In the genomic region with DNA sequence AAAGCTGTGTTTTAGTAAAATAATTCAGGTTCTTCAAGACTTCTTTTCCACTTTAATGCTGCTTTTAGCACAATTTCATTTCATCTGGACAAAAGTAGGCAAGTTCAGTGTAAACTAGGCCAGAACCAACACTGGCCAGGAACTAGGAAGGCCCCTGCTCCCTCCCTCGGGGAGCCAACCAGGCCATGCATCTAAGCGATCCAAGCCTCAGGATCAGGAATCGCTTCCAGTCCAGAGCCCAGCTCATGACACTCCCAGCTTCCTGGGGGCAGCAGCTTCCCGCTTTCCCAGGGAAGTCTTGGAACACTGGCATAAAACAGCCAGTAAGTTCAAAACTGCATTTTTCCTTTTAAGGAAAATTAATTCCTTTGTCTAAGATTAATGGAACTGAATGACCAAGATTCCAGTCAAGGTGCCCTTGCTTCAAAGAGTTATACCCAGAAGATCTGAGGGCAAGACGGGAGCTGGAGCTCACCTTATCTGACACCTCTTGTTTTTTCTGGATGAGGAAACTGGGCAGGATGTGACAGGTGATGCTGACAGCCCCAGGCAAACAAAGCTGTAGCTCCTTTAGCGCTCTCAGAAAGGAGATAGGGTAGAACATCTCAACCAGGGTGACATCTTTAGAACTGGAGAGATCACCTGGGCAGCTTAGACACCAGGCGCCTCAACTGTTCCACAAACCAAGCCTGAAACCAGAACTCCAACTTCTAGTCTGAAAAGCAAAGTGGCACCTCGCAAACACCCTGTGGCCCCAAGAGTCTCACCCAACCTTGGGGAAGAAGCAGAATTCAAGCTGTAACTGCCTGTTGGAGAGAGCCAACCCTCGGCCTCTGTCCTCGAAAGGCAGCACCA, we compare ENCODE assay signal across 12 cellular contexts.
A peak's percentile ranks its signal among the peaks of the same experiment; 100 is the strongest.
DNase-seq lines count a peak whose midpoint lies in the region; ATAC-seq lines count a peak whose summit lies in the region.
"Had no signal": no experiment of that assay in that cellular context is flagged by ENCODE, and none has a peak within 500 bp of the region (broad histone marks: within the 10 kb centered on the region; RNA-seq: fewer than 3 reads in every experiment).

No MANE protein-coding gene starts in this region.

- H3K4me3 ChIP-seq in mesenchymal stem cell (ENCODE audit: insufficient read depth in 1 of 2, low read depth in 1 of 2, low read length in 2 of 2) (no peak overlapping the region), thymus (ENCODE audit: low read length) (no peak overlapping the region)
- H3K4me3 ChIP-seq: A549 had no signal

- H3K4me2 ChIP-seq in mesenchymal stem cell (ENCODE audit: low read length, poor library complexity, severe bottlenecking): no peak overlapping the region
- H3K4me2 ChIP-seq: A549 had no signal

- peaks cover 78% of the 10 kb centered on the region for H3K4me1 Mint-ChIP-seq in activated CD4-positive, alpha-beta T cell treated with anti-CD3 and anti-CD28 coated beads, Interleukin-2, amount 10 ng/mL, durations not matched to agents 7 days and 5 days
- H3K4me1 Mint-ChIP-seq in activated CD8-positive, alpha-beta T cell treated with anti-CD3 and anti-CD28 coated beads, Interleukin-2, amount 10 ng/mL, durations not matched to agents 7 days and 5 days (ENCODE audit: low read depth): peaks cover 70% of the 10 kb centered on the region

- no peak overlapping the region for H3K23ac ChIP-seq in mesenchymal stem cell (ENCODE audit: low read length in 2 of 2)

- peak overlapping the region; percentile 72 for H3K27ac Mint-ChIP-seq in activated CD4-positive, alpha-beta T cell treated with anti-CD3 and anti-CD28 coated beads, Interleukin-2, amount 10 ng/mL, durations not matched to agents 7 days and 5 days
- H3K27ac Mint-ChIP-seq in activated CD8-positive, alpha-beta T cell treated with anti-CD3 and anti-CD28 coated beads, Interleukin-2, amount 10 ng/mL, durations not matched to agents 7 days and 5 days: peak overlapping the region; percentile 46

- H3K4ac ChIP-seq in mesenchymal stem cell (ENCODE audit: low read depth in 1 of 2, low read length in 2 of 2): no peak overlapping the region

- WGBS in mesenchymal stem cell: 97% methylated on average over 9 of the region's 10 CpGs
- WGBS in thymus: 94% methylated on average over 10 of the region's 10 CpGs

- H3K36me3 ChIP-seq in mesenchymal stem cell (ENCODE audit: control insufficient read depth in 1 of 2, insufficient read depth in 2 of 2, low read depth in 1 of 2, low read length in 2 of 2) (peaks cover 3 to 12% of the 10 kb centered on the region in 2 experiments), thymus (ENCODE audit: control insufficient read depth, insufficient read depth) (no peaks in the 10 kb centered on the region)

- no peak overlapping the region for H3K18ac ChIP-seq in mesenchymal stem cell (ENCODE audit: low read depth in 1 of 2, low read length in 2 of 2)

- H2AFZ ChIP-seq in mesenchymal stem cell (ENCODE audit: low read depth, low read length): no peak overlapping the region

- H2BK15ac ChIP-seq in mesenchymal stem cell (ENCODE audit: low read depth, poor library complexity, severe bottlenecking): no peak overlapping the region

- H2BK5ac ChIP-seq in mesenchymal stem cell (ENCODE audit: low read depth, low read length, poor library complexity, severe bottlenecking): no peak overlapping the region

- no peaks in the 10 kb centered on the region for H3K9me3 ChIP-seq in mesenchymal stem cell (ENCODE audit: control insufficient read depth, low read length)
- H3K9me3 ChIP-seq in thymus (ENCODE audit: control insufficient read depth): no peaks in the 10 kb centered on the region
- H3K9me3 ChIP-seq: A549 had no signal

- peaks cover 11% of the 10 kb centered on the region for H3K79me1 ChIP-seq in mesenchymal stem cell (replicated peaks; ENCODE audit: low read length, poor library complexity, severe bottlenecking)

- no peak overlapping the region for H4K8ac ChIP-seq in mesenchymal stem cell (ENCODE audit: low read length)

- CTCF ChIA-PET in activated CD4-positive, alpha-beta T cell treated with anti-CD3 and anti-CD28 coated beads, Interleukin-2, amount 10 ng/mL, durations not matched to agents 7 days and 5 days (lab: Charles Lee): interaction anchor here (0.7 to 2.0 kb wide), 7 partner anchors 9 to 76 kb away, joined by 3 to 14 read pairs (median 6); a partner anchor contains a TSS
- CTCF ChIA-PET in activated CD8-positive, alpha-beta T cell treated with anti-CD3 and anti-CD28 coated beads, Interleukin-2, amount 10 ng/mL, durations not matched to agents 7 days and 5 days (lab: Charles Lee): interaction anchor here (0.8 to 3.5 kb wide), 8 partner anchors 9 to 116 kb away, joined by 3 to 20 read pairs (median 5); a partner anchor contains a TSS

- H3K4me3 Mint-ChIP-seq in activated CD4-positive, alpha-beta T cell treated with anti-CD3 and anti-CD28 coated beads, Interleukin-2, amount 10 ng/mL, durations not matched to agents 7 days and 5 days: no peak overlapping the region
- H3K4me3 Mint-ChIP-seq in activated CD8-positive, alpha-beta T cell treated with anti-CD3 and anti-CD28 coated beads, Interleukin-2, amount 10 ng/mL, durations not matched to agents 7 days and 5 days: no peak overlapping the region

- H3K9ac ChIP-seq in mesenchymal stem cell (ENCODE audit: low read length): peak overlapping the region; percentile 20

- H3K4me1 ChIP-seq in mesenchymal stem cell (ENCODE audit: control insufficient read depth, insufficient read depth, low read depth, low read length): peaks cover 43% of the 10 kb centered on the region
- H3K4me1 ChIP-seq in thymus (ENCODE audit: control insufficient read depth, insufficient read depth, low read length): peaks cover 22% of the 10 kb centered on the region

- H2BK12ac ChIP-seq in mesenchymal stem cell (ENCODE audit: low read length in 2 of 2): no peak overlapping the region

- DNase-seq in activated CD4-positive, alpha-beta T cell treated with anti-CD3 and anti-CD28 coated beads, Interleukin-2, amount 10 ng/mL, durations not matched to agents 7 days and 5 days: no peak
- no peak for DNase-seq in activated CD4-positive, alpha-beta T cell treated with anti-CD3 and anti-CD28 coated beads, Interleukin-2, amount 50 U/mL, for 1 hour
- no peak for DNase-seq in activated CD8-positive, alpha-beta T cell treated with anti-CD3 and anti-CD28 coated beads, Interleukin-2, amount 10 ng/mL, durations not matched to agents 7 days and 5 days
- DNase-seq in mesenchymal stem cell (no peak), SHP77 treated with DMSO at 0.1 percent for 48 hours (lab: John Stamatoyannopoulos, UW) (no peak)
- no peak for DNase-seq in stimulated activated CD4-positive, alpha-beta T cell treated with anti-CD3 and anti-CD28 coated beads, Interleukin-4, amount 100 ng/mL, for 24 hours
- DNase-seq: activated gamma-delta T cell, DMS79 treated with DMSO at 0.1 percent for 48 hours, SHP77 had no signal

- H3K14ac ChIP-seq in mesenchymal stem cell (ENCODE audit: low read length in 2 of 2): no peak overlapping the region

- H3K27me3 Mint-ChIP-seq in activated CD4-positive, alpha-beta T cell treated with anti-CD3 and anti-CD28 coated beads, Interleukin-2, amount 10 ng/mL, durations not matched to agents 7 days and 5 days: no peaks in the 10 kb centered on the region
- H3K27me3 Mint-ChIP-seq in activated CD8-positive, alpha-beta T cell treated with anti-CD3 and anti-CD28 coated beads, Interleukin-2, amount 10 ng/mL, durations not matched to agents 7 days and 5 days (ENCODE audit: low read depth): no peaks in the 10 kb centered on the region

- H3K27me3 ChIP-seq in mesenchymal stem cell (ENCODE audit: control insufficient read depth in 1 of 2, insufficient read depth in 1 of 2, low read length in 2 of 2) (no peaks in the 10 kb centered on the region), thymus (ENCODE audit: control insufficient read depth, insufficient read depth) (no peaks in the 10 kb centered on the region)

- no peaks in the 10 kb centered on the region for H3K9me3 Mint-ChIP-seq in activated CD4-positive, alpha-beta T cell treated with anti-CD3 and anti-CD28 coated beads, Interleukin-2, amount 10 ng/mL, durations not matched to agents 7 days and 5 days
- H3K9me3 Mint-ChIP-seq in activated CD8-positive, alpha-beta T cell treated with anti-CD3 and anti-CD28 coated beads, Interleukin-2, amount 10 ng/mL, durations not matched to agents 7 days and 5 days (ENCODE audit: insufficient read depth): no peaks in the 10 kb centered on the region

- H4K91ac ChIP-seq in mesenchymal stem cell (ENCODE audit: low read length): no peak overlapping the region

- no peak for ATAC-seq in activated CD8-positive, alpha-beta T cell treated with anti-CD3 and anti-CD28 coated beads, Interleukin-2, amount 10 ng/mL, durations not matched to agents 7 days and 5 days
- no peak for ATAC-seq in GM18502 (IDR thresholded peaks at IDR 0.05; ENCODE audit: poor library complexity, unreplicated experiment)
- ATAC-seq: A549 had no signal

- H2BK120ac ChIP-seq in mesenchymal stem cell (ENCODE audit: low read depth, low read length): no peak overlapping the region

- H2AK5ac ChIP-seq in mesenchymal stem cell (ENCODE audit: low read length, severe bottlenecking): peak overlapping the region; percentile 31

- H3K27ac ChIP-seq in mesenchymal stem cell (ENCODE audit: low read length, poor library complexity, severe bottlenecking): no peak overlapping the region
- H3K27ac ChIP-seq in thymus (ENCODE audit: low read depth): peak overlapping the region; percentile 56
- H3K27ac ChIP-seq: A549 had no signal

- POLR2A ChIA-PET in activated CD4-positive, alpha-beta T cell treated with anti-CD3 and anti-CD28 coated beads, Interleukin-2, amount 10 ng/mL, durations not matched to agents 7 days and 5 days (lab: Charles Lee): interaction anchor here (0.9 to 1.0 kb wide), 2 partner anchors 13 to 14 kb away, joined by 8 to 12 read pairs; no protein-coding TSS in a partner anchor
- POLR2A ChIA-PET in activated CD8-positive, alpha-beta T cell treated with anti-CD3 and anti-CD28 coated beads, Interleukin-2, amount 10 ng/mL, durations not matched to agents 7 days and 5 days (lab: Charles Lee): interaction anchor here (0.5 to 3.4 kb wide), 8 partner anchors 9 to 1164 kb away, joined by 3 to 20 read pairs (median 3); a partner anchor contains a TSS

- peaks cover 5% of the 10 kb centered on the region for H3K36me3 Mint-ChIP-seq in activated CD4-positive, alpha-beta T cell treated with anti-CD3 and anti-CD28 coated beads, Interleukin-2, amount 10 ng/mL, durations not matched to agents 7 days and 5 days (ENCODE audit: low read depth)
- H3K36me3 Mint-ChIP-seq in activated CD8-positive, alpha-beta T cell treated with anti-CD3 and anti-CD28 coated beads, Interleukin-2, amount 10 ng/mL, durations not matched to agents 7 days and 5 days (ENCODE audit: low read depth): peaks cover 16% of the 10 kb centered on the region
